Comparison of ENCODE assay signal across 1 cellular context in genomic region chr10:110893559-110894179, GRCh38.
TF ChIP-seq lines count a peak whose summit lies in the region.

No MANE protein-coding gene starts in this region.

TF ChIP-seq in H1, 55 proteins besides CTCF, POLR2A, EP300 and RAD21:
- TF ChIP-seq USF2 (IDR thresholded peaks at IDR 0.05; ENCODE audit: low read length) (no peak), SAP30 (IDR thresholded peaks at IDR 0.05; ENCODE audit: insufficient read depth, insufficient replicate concordance, low read length) (no peak), CBX8 (IDR thresholded peaks at IDR 0.05; ENCODE audit: borderline replicate concordance, low read depth, low read length) (no peak), TEAD4 (IDR thresholded peaks at IDR 0.05; ENCODE audit: low read depth, low read length) (no peak), RXRA (IDR thresholded peaks at IDR 0.05; ENCODE audit: insufficient read depth, low read depth, low read length) (no peak), PHF8 (conservative IDR thresholded peaks at IDR 0.05; ENCODE audit: low read depth, low read length) (no peak), RFX5 (IDR thresholded peaks at IDR 0.05; ENCODE audit: borderline replicate concordance, low read depth, low read length) (no peak), HDAC6 (IDR thresholded peaks at IDR 0.05; ENCODE audit: low read depth, low read length) (no peak), KDM1A (IDR thresholded peaks at IDR 0.05; ENCODE audit: borderline replicate concordance, low read length) (no peak)
- TF ChIP-seq, protein P1, sequence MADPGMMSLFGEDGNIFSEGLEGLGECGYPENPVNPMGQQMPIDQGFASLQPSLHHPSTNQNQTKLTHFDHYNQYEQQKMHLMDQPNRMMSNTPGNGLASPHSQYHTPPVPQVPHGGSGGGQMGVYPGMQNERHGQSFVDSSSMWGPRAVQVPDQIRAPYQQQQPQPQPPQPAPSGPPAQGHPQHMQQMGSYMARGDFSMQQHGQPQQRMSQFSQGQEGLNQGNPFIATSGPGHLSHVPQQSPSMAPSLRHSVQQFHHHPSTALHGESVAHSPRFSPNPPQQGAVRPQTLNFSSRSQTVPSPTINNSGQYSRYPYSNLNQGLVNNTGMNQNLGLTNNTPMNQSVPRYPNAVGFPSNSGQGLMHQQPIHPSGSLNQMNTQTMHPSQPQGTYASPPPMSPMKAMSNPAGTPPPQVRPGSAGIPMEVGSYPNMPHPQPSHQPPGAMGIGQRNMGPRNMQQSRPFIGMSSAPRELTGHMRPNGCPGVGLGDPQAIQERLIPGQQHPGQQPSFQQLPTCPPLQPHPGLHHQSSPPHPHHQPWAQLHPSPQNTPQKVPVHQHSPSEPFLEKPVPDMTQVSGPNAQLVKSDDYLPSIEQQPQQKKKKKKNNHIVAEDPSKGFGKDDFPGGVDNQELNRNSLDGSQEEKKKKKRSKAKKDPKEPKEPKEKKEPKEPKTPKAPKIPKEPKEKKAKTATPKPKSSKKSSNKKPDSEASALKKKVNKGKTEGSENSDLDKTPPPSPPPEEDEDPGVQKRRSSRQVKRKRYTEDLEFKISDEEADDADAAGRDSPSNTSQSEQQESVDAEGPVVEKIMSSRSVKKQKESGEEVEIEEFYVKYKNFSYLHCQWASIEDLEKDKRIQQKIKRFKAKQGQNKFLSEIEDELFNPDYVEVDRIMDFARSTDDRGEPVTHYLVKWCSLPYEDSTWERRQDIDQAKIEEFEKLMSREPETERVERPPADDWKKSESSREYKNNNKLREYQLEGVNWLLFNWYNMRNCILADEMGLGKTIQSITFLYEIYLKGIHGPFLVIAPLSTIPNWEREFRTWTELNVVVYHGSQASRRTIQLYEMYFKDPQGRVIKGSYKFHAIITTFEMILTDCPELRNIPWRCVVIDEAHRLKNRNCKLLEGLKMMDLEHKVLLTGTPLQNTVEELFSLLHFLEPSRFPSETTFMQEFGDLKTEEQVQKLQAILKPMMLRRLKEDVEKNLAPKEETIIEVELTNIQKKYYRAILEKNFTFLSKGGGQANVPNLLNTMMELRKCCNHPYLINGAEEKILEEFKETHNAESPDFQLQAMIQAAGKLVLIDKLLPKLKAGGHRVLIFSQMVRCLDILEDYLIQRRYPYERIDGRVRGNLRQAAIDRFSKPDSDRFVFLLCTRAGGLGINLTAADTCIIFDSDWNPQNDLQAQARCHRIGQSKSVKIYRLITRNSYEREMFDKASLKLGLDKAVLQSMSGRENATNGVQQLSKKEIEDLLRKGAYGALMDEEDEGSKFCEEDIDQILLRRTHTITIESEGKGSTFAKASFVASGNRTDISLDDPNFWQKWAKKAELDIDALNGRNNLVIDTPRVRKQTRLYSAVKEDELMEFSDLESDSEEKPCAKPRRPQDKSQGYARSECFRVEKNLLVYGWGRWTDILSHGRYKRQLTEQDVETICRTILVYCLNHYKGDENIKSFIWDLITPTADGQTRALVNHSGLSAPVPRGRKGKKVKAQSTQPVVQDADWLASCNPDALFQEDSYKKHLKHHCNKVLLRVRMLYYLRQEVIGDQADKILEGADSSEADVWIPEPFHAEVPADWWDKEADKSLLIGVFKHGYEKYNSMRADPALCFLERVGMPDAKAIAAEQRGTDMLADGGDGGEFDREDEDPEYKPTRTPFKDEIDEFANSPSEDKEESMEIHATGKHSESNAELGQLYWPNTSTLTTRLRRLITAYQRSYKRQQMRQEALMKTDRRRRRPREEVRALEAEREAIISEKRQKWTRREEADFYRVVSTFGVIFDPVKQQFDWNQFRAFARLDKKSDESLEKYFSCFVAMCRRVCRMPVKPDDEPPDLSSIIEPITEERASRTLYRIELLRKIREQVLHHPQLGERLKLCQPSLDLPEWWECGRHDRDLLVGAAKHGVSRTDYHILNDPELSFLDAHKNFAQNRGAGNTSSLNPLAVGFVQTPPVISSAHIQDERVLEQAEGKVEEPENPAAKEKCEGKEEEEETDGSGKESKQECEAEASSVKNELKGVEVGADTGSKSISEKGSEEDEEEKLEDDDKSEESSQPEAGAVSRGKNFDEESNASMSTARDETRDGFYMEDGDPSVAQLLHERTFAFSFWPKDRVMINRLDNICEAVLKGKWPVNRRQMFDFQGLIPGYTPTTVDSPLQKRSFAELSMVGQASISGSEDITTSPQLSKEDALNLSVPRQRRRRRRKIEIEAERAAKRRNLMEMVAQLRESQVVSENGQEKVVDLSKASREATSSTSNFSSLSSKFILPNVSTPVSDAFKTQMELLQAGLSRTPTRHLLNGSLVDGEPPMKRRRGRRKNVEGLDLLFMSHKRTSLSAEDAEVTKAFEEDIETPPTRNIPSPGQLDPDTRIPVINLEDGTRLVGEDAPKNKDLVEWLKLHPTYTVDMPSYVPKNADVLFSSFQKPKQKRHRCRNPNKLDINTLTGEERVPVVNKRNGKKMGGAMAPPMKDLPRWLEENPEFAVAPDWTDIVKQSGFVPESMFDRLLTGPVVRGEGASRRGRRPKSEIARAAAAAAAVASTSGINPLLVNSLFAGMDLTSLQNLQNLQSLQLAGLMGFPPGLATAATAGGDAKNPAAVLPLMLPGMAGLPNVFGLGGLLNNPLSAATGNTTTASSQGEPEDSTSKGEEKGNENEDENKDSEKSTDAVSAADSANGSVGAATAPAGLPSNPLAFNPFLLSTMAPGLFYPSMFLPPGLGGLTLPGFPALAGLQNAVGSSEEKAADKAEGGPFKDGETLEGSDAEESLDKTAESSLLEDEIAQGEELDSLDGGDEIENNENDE (IDR thresholded peaks at IDR 0.05; ENCODE audit: insufficient replicate concordance, low read length), result no peak
